In the genomic region with DNA sequence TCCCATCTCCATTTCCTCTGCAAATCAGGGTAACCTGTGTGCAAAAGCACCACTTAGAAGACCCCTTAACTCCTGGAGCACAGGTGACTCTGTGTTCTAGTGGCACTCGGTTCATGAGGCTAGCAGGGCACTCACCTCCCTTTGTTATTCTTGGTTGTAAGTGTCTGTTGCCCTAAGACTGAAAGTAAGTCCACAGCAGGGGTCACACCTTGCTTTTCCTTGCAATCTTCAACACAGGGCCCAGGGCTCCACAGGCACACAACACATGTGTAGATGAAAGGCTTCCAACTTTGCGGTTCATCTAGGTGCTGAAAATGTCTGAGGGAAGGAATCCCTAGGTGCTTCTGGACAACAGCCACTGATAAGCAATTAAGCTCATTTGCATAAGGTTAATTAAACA, we compare ENCODE assay signal across 14 cellular contexts. TPM values are rescaled to one million over a fixed set of nuclear protein-coding genes. Genes with fewer than 3 reads are reported as not detected.
"Had no signal": no experiment of that assay in that cellular context is flagged by ENCODE, and none has a peak within 500 bp of the region (broad histone marks: within the 10 kb centered on the region; RNA-seq: fewer than 3 reads in every experiment).

No MANE protein-coding gene starts in this region.

- ATAC-seq: natural killer cell treated with Interleukin-12 subunit alpha and Interleukin-12 subunit beta and Interleukin-15 and Interleukin-18, amount 100 ng/mL, for 72 hours; right cardiac atrium; T-cell had no signal

- H3K9ac ChIP-seq: SK-N-SH had no signal

- H3K27ac ChIP-seq: adrenal gland, esophagus muscularis mucosa, prostate gland, thoracic aorta, VCaP had no signal

- H3K36me3 Mint-ChIP-seq: natural killer cell treated with Interleukin-12 subunit alpha and Interleukin-12 subunit beta and Interleukin-15 and Interleukin-18, amount 100 ng/mL, for 72 hours; T-cell had no signal

- DNase-seq: mesendoderm had no signal

- H3K9me3 Mint-ChIP-seq: activated naive CD4-positive, alpha-beta T cell treated with anti-CD3 and anti-CD28 coated beads for 36 hours; activated T-helper 1 cell treated with anti-CD3 and anti-CD28 coated beads, Interleukin-12 subunit alpha, Interleukin-12 subunit beta, Interleukin-2, Interleukin-4 antibody, amounts not matched to agents 30 ng/mL and 10 ng/mL and 1 ng/mL, durations not matched to agents 14 hours and 24 hours and 36 hours; natural killer cell treated with Interleukin-12 subunit alpha and Interleukin-12 subunit beta and Interleukin-15 and Interleukin-18, amount 100 ng/mL, for 72 hours; T-cell had no signal

- H3K36me3 ChIP-seq: adrenal gland, esophagus muscularis mucosa, prostate gland, thoracic aorta had no signal

- H3K27ac Mint-ChIP-seq: activated naive CD4-positive, alpha-beta T cell treated with anti-CD3 and anti-CD28 coated beads for 36 hours had no signal

- H3K4me2 ChIP-seq: SK-N-SH had no signal

- H3K9me3 ChIP-seq: adrenal gland, esophagus muscularis mucosa, prostate gland, SK-N-SH, thoracic aorta had no signal

RNA-seq across cellular contexts. Expression of gene RNU6-1, which starts 2.9 kb away (rescaled TPM):
- total RNA-seq: activated naive CD4-positive, alpha-beta T cell treated with anti-CD3 and anti-CD28 coated beads for 36 hours; activated T-helper 1 cell treated with anti-CD3 and anti-CD28 coated beads, Interleukin-12 subunit alpha, Interleukin-12 subunit beta, Interleukin-2, Interleukin-4 antibody, amounts not matched to agents 30 ng/mL and 10 ng/mL and 1 ng/mL, durations not matched to agents 14 hours and 24 hours and 36 hours; adrenal gland; esophagus muscularis mucosa; liver; natural killer cell treated with Interleukin-12 subunit alpha and Interleukin-12 subunit beta and Interleukin-15 and Interleukin-18, amount 100 ng/mL, for 72 hours; prostate gland; right cardiac atrium; T-cell; thoracic aorta; ureter had no signal
- polyA plus RNA-seq: adrenal gland, liver, right cardiac atrium, SK-N-SH had no signal
